18 cellular contexts compared by ENCODE assay signal in the genomic region with DNA sequence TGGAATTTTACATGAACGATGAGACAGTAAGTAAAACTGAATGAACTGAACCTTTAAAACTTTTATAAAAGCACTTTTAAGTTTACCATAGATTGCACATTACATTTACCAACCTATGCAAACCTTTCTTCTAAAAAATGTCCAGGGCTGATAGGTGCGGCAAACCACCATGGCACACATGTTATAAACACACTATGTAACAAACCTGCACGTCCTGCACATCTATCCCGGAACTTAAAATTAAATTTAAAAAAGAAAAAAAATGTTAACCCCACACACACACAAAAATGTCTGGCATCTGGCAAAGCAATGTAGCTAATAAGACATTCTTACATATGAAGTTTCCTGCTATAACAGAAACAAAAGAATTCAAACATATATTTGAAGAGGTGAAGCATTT. TPM values are rescaled to one million over a fixed set of nuclear protein-coding genes. Genes with fewer than 3 reads are reported as not detected.
A peak's percentile ranks its signal among the peaks of the same experiment; 100 is the strongest.
DNase-seq lines count a peak whose midpoint lies in the region; TF ChIP-seq lines count a peak whose summit lies in the region.
"Had no signal": no experiment of that assay in that cellular context is flagged by ENCODE, and none has a peak within 500 bp of the region (broad histone marks: within the 10 kb centered on the region; RNA-seq: fewer than 3 reads in every experiment).

No MANE protein-coding gene starts in this region.

- POLR2A ChIA-PET in A673 (lab: Charles Lee; ENCODE audit: low non-redundant PET): no interaction called here

- H3K9ac ChIP-seq in mammary epithelial cell (ENCODE audit: insufficient read depth, low read length): no peak overlapping the region
- peak overlapping the region; percentile 77 for H3K9ac ChIP-seq in mucosa of stomach (ENCODE audit: low read length)

- no peaks in the 10 kb centered on the region for H3K4me1 ChIP-seq in A673 (ENCODE audit: insufficient read depth, low read length, poor library complexity, severe bottlenecking)
- H3K4me1 ChIP-seq in mammary epithelial cell (ENCODE audit: insufficient read depth, low read length): peaks cover 2% of the 10 kb centered on the region
- no peaks in the 10 kb centered on the region for H3K4me1 ChIP-seq in mucosa of stomach (ENCODE audit: control insufficient read depth, insufficient read depth, low read length)
- no peaks in the 10 kb centered on the region for H3K4me1 ChIP-seq in left ventricle myocardium inferior
- H3K4me1 ChIP-seq: right atrium auricular region, upper lobe of right lung had no signal

- WGBS in mammary epithelial cell (ENCODE audit: low coverage, missing lambda C conversion rate): 59% methylated on average over 4 of the region's 4 CpGs

- in situ Hi-C loops in mammary epithelial cell (cut with MboI; ENCODE audit: low sequenced_read_pairs in 2 of 2): no loop called here

- H3K9me3 ChIP-seq in A673 (ENCODE audit: low read depth, low read length, poor library complexity, severe bottlenecking): no peaks in the 10 kb centered on the region
- H3K9me3 ChIP-seq in mammary epithelial cell (replicated peaks; ENCODE audit: insufficient read depth, low read length): no peaks in the 10 kb centered on the region
- H3K9me3 ChIP-seq in mucosa of stomach (ENCODE audit: control insufficient read depth, low read length): no peaks in the 10 kb centered on the region
- peaks cover 20% of the 10 kb centered on the region for H3K9me3 ChIP-seq in left ventricle myocardium inferior (replicated peaks)
- H3K9me3 ChIP-seq: upper lobe of right lung had no signal

- H3K4me3 ChIP-seq in A673 (ENCODE audit: low read depth, low read length, poor library complexity, severe bottlenecking) (peak overlapping the region; percentile 2), mammary epithelial cell (replicated peaks in 1 of 3; ENCODE audit: insufficient read depth in 1 of 3, low read depth in 2 of 3, low read length in 3 of 3) (peak overlapping the region in 2 of 3 experiments; percentile 24 to 31), mucosa of stomach (ENCODE audit: low read length) (peak overlapping the region; percentile 74), left ventricle myocardium inferior (no peak overlapping the region)
- H3K4me3 ChIP-seq: right atrium auricular region had no signal

- CTCF ChIA-PET in A673 (lab: Charles Lee) (no interaction called here), mammary epithelial cell (lab: Charles Lee; ENCODE audit: low non-redundant PET) (no interaction called here)

- BruUV-seq in A673 (replicated peaks; lab: Mats Ljungman, UMichigan): no TSS peak
- BruUV-seq in mammary epithelial cell (replicated peaks; lab: Mats Ljungman, UMichigan): no TSS peak

- dilution Hi-C loops in mammary epithelial cell (cut with HindIII; ENCODE audit: low sequenced_read_pairs): no loop called here

- TF ChIP-seq CTCF in A673 (conservative IDR thresholded peaks at IDR 0.05; ENCODE audit: low read depth, low read length) (no peak), mammary epithelial cell (conservative IDR thresholded peaks at IDR 0.05 in 1 of 2, IDR thresholded peaks at IDR 0.05 in 1 of 2; ENCODE audit: extremely low read depth in 1 of 2, insufficient read depth in 1 of 2, low read depth in 1 of 2, low read length in 2 of 2) (no peak), left ventricle myocardium inferior (IDR thresholded peaks at IDR 0.05; ENCODE audit: borderline replicate concordance) (no peak)

- peak overlapping the region; percentile 7 for H3K27ac ChIP-seq in A673 (ENCODE audit: low read depth, low read length, poor library complexity, severe bottlenecking)
- H3K27ac ChIP-seq in mammary epithelial cell (ENCODE audit: insufficient read depth, low read depth, low read length): peak overlapping the region; percentile 17
- no peak overlapping the region for H3K27ac ChIP-seq in left ventricle myocardium inferior (replicated peaks)
- H3K27ac ChIP-seq: right atrium auricular region, upper lobe of right lung had no signal

- H3K36me3 ChIP-seq in A673 (ENCODE audit: insufficient read depth, low read length, poor library complexity, severe bottlenecking) (no peaks in the 10 kb centered on the region), mammary epithelial cell (ENCODE audit: insufficient read depth, low read length) (no peaks in the 10 kb centered on the region), mucosa of stomach (ENCODE audit: control insufficient read depth, insufficient read depth, low read length) (no peaks in the 10 kb centered on the region), left ventricle myocardium inferior (no peaks in the 10 kb centered on the region)
- H3K36me3 ChIP-seq: right atrium auricular region, upper lobe of right lung had no signal

- no peak for DNase-seq in A673 (ENCODE audit: low spot score)
- peak; percentile 38 for DNase-seq in KG1 (lab: John Stamatoyannopoulos, UW)
- DNase-seq in mammary epithelial cell: no peak
- no peak for DNase-seq in activated CD8-positive, alpha-beta memory T cell treated with anti-CD3 and anti-CD28 coated beads, Interleukin-2, amount 50 U/mL, for 4 hours
- DNase-seq in DMS53 (lab: John Stamatoyannopoulos, UW): no peak
- no peak for DNase-seq in HCEC 1CT
- DNase-seq in left ventricle myocardium inferior: no peak
- DNase-seq: activated CD4-positive, alpha-beta memory T cell treated with anti-CD3 and anti-CD28 coated beads for 36 hours; aorta; hippocampal formation; left cardiac atrium; nephron progenitor cell; stimulated activated CD4-positive, alpha-beta T cell treated with anti-CD3 and anti-CD28 coated beads, Interleukin-4, amount 100 ng/mL, for 1 hour; upper lobe of right lung had no signal

- H3K4me2 ChIP-seq in mammary epithelial cell (ENCODE audit: insufficient read depth, low read depth, low read length): peak overlapping the region; percentile 87

- H2AFZ ChIP-seq in mammary epithelial cell (ENCODE audit: low read depth, low read length): peak overlapping the region; percentile 86

- intact Hi-C loops in A673 (cut with micrococcal nuclease; ENCODE audit: unreplicated experiment) (no loop called here), mammary epithelial cell (cut with micrococcal nuclease) (no loop called here), left ventricle myocardium inferior (cut with micrococcal nuclease) (no loop called here)

- H3K79me2 ChIP-seq in mammary epithelial cell (ENCODE audit: insufficient read depth, low read length): no peaks in the 10 kb centered on the region

- peaks cover 11% of the 10 kb centered on the region for H3K27me3 ChIP-seq in A673 (replicated peaks; ENCODE audit: insufficient read depth, low read depth, low read length, poor library complexity)
- H3K27me3 ChIP-seq in mammary epithelial cell (ENCODE audit: insufficient read depth, low read length): no peaks in the 10 kb centered on the region
- H3K27me3 ChIP-seq in mucosa of stomach (ENCODE audit: control insufficient read depth, insufficient read depth, low read length): no peaks in the 10 kb centered on the region
- peaks cover 38% of the 10 kb centered on the region for H3K27me3 ChIP-seq in left ventricle myocardium inferior (ENCODE audit: low read depth)
- H3K27me3 ChIP-seq: right atrium auricular region, upper lobe of right lung had no signal

- no peaks in the 10 kb centered on the region for H4K20me1 ChIP-seq in mammary epithelial cell (ENCODE audit: insufficient read depth, low read length)

RNA-seq across cellular contexts. Expression of a gene that starts 0.6 kb away (rescaled TPM):
- not detected in 2 replicates for total RNA-seq in A673 (2021)
- total RNA-seq in mammary epithelial cell: under 1 TPM; 0.33 to 0.35 TPM
- 0.62 TPM for polyA plus RNA-seq in mammary epithelial cell
- polyA minus RNA-seq in mammary epithelial cell: not detected
- total RNA-seq in left ventricle myocardium inferior: not detected
- total RNA-seq: activated CD4-positive, alpha-beta memory T cell treated with anti-CD3 and anti-CD28 coated beads for 36 hours; activated T-helper 1 cell treated with anti-CD3 and anti-CD28 coated beads, Interleukin-12 subunit alpha, Interleukin-12 subunit beta, Interleukin-2, Interleukin-4 antibody, amounts not matched to agents 30 ng/mL and 10 ng/mL and 1 ng/mL, durations not matched to agents 14 hours and 24 hours and 36 hours; aorta; dermis microvascular lymphatic vessel endothelial cell had no signal
- polyA plus RNA-seq: aorta had no signal

RNA-seq across cellular contexts. Expression of a gene that starts 48.2 kb away (rescaled TPM):
- 0.17 TPM in 1 of 2 replicates, not detected in the other for total RNA-seq in A673 (2021)
- under 1 TPM in 1 of 2 donors, not detected in 1; 0.33 TPM for total RNA-seq in mammary epithelial cell
- polyA plus RNA-seq in mammary epithelial cell: 0.02 TPM
- polyA minus RNA-seq in mammary epithelial cell: not detected
- not detected for total RNA-seq in left ventricle myocardium inferior
- total RNA-seq: dermis microvascular lymphatic vessel endothelial cell had no signal
- polyA plus RNA-seq: aorta had no signal
